In genomic region chr11:18526521-18527296, GRCh38 we compare ENCODE assay signal across 1 cellular context.
A peak's percentile ranks its signal among the peaks of the same experiment; 100 is the strongest.
TF ChIP-seq lines count a peak whose summit lies in the region.

TSG101 (minus strand) TSS chr11:18526942; CDS start chr11:18526816, 126 bp downstream.

TF ChIP-seq in HEK293, 187 proteins besides CTCF, POLR2A, EP300 and RAD21 (continued from another document and continues in another):
- TF ChIP-seq HIC1 (tag by site-specific recombination; IDR thresholded peaks at IDR 0.05) (no peak; the same call in none of the 2 replicates), ZBTB44 (tag by site-specific recombination; IDR thresholded peaks at IDR 0.05) (no peak), ZNF280D (tag by site-specific recombination; IDR thresholded peaks at IDR 0.05) (no peak), BCL11B (tag by site-specific recombination; IDR thresholded peaks at IDR 0.05; ENCODE audit: low read depth) (no peak; the same call in 1 of the 2 replicates), ZNF843 (tag by site-specific recombination; IDR thresholded peaks at IDR 0.05) (peak; percentile 53; the same call in 1 of the 2 replicates), ZBTB17 (tag by site-specific recombination; IDR thresholded peaks at IDR 0.05) (0 out of 2 replicates have a peak, but pooled peaks have one; percentile 19), ZNF23 (tag by site-specific recombination; IDR thresholded peaks at IDR 0.05; ENCODE audit: borderline replicate concordance) (no peak), ZNF214 (tag by site-specific recombination; IDR thresholded peaks at IDR 0.05; ENCODE audit: borderline replicate concordance) (no peak), YY2 (tag by site-specific recombination; IDR thresholded peaks at IDR 0.05) (peak; percentile 82), ZNF24 (tag by site-specific recombination; IDR thresholded peaks at IDR 0.05) (no peak), ZNF571 (tag by site-specific recombination; IDR thresholded peaks at IDR 0.05) (no peak), HOXD13 (CRISPR knock-in tag; IDR thresholded peaks at IDR 0.05; ENCODE audit: borderline replicate concordance) (no peak), ZNF510 (tag by site-specific recombination; IDR thresholded peaks at IDR 0.05; ENCODE audit: insufficient replicate concordance) (no peak), ZNF791 (tag by site-specific recombination; IDR thresholded peaks at IDR 0.05) (no peak), ZNF624 (tag by site-specific recombination; IDR thresholded peaks at IDR 0.05) (no peak; the same call in 1 of the 2 replicates), KLF1 (tag by site-specific recombination; IDR thresholded peaks at IDR 0.05) (peak; percentile 78), ZNF785 (tag by site-specific recombination; IDR thresholded peaks at IDR 0.05) (no peak), ZNF549 (tag by site-specific recombination; IDR thresholded peaks at IDR 0.05) (no peak), GLIS1 (tag by site-specific recombination; IDR thresholded peaks at IDR 0.05) (peak; percentile 55), ZNF416 (tag by site-specific recombination; IDR thresholded peaks at IDR 0.05) (no peak), ZBTB6 (tag by site-specific recombination; IDR thresholded peaks at IDR 0.05) (no peak), ZNF529 (tag by site-specific recombination; IDR thresholded peaks at IDR 0.05; ENCODE audit: insufficient replicate concordance) (no peak), ZNF518A (tag by site-specific recombination; conservative IDR thresholded peaks at IDR 0.05; ENCODE audit: low read depth) (peak; percentile 97), MEIS1 (CRISPR knock-in tag; IDR thresholded peaks at IDR 0.05; ENCODE audit: borderline replicate concordance) (no peak), IKZF3 (tag by site-specific recombination; IDR thresholded peaks at IDR 0.05) (no peak), SCRT1 (tag by site-specific recombination; IDR thresholded peaks at IDR 0.05; ENCODE audit: borderline replicate concordance) (no peak), ATF2 (tag by site-specific recombination; IDR thresholded peaks at IDR 0.05; ENCODE audit: low read depth) (peak; percentile 85), ZBTB49 (tag by site-specific recombination; IDR thresholded peaks at IDR 0.05; ENCODE audit: low read depth) (no peak), ZSCAN16 (tag by site-specific recombination; IDR thresholded peaks at IDR 0.05) (no peak), ZNF830 (tag by site-specific recombination; IDR thresholded peaks at IDR 0.05; ENCODE audit: low read depth) (no peak), ZFP41 (tag by site-specific recombination; IDR thresholded peaks at IDR 0.05; ENCODE audit: borderline replicate concordance) (no peak), ZNF600 (tag by site-specific recombination; IDR thresholded peaks at IDR 0.05) (peak; percentile 93), TSHZ1 (tag by site-specific recombination; IDR thresholded peaks at IDR 0.05; ENCODE audit: borderline replicate concordance) (no peak), ZNF645 (tag by site-specific recombination; IDR thresholded peaks at IDR 0.05) (no peak), ZNF621 (tag by site-specific recombination; IDR thresholded peaks at IDR 0.05) (no peak), ZNF664 (tag by site-specific recombination; IDR thresholded peaks at IDR 0.05) (no peak), SP7 (tag by site-specific recombination; IDR thresholded peaks at IDR 0.05) (peak; percentile 64)
